In genomic region chr11:62124186-62125113, GRCh38 we compare ENCODE assay signal across 8 cellular contexts. TPM values are rescaled to one million over a fixed set of nuclear protein-coding genes. Genes with fewer than 3 reads are reported as not detected.
A peak's percentile ranks its signal among the peaks of the same experiment; 100 is the strongest.
DNase-seq lines count a peak whose midpoint lies in the region; ATAC-seq, FAIRE-seq and TF ChIP-seq lines count a peak whose summit lies in the region.

No MANE protein-coding gene starts in this region.

- H3K4me2 ChIP-seq in astrocyte (ENCODE audit: low read length), result peak overlapping the region; percentile 96

- peaks cover 19% of the 10 kb centered on the region for H3K4me1 Mint-ChIP-seq in astrocyte (ENCODE audit: low read depth, unreplicated experiment)

- no peaks in the 10 kb centered on the region for H3K36me3 Mint-ChIP-seq in astrocyte (ENCODE audit: low read depth, unreplicated experiment)

- ATAC-seq in HG02642 (IDR thresholded peaks at IDR 0.05; ENCODE audit: poor library complexity, unreplicated experiment) (peak; percentile 32), HG03520 (IDR thresholded peaks at IDR 0.05; ENCODE audit: unreplicated experiment) (no peak)

- H3K4me3 ChIP-seq in astrocyte (ENCODE audit: insufficient read depth, low read depth, low read length), result peak overlapping the region; percentile 98
- H3K4me3 ChIP-seq in iPS-15b (ENCODE audit: low read depth, low read length), result peak overlapping the region; percentile 98
- H3K4me3 ChIP-seq in skeletal muscle tissue (ENCODE audit: low read length in 3 of 3), result peak overlapping the region; percentile 94 to 99 (median 97)

- peaks cover 35% of the 10 kb centered on the region for H4K20me1 ChIP-seq in astrocyte (ENCODE audit: insufficient read depth, low read length)

- peak overlapping the region; percentile 95 for H2AFZ ChIP-seq in astrocyte (ENCODE audit: low read depth, low read length)

- H3K9ac ChIP-seq in astrocyte (ENCODE audit: low read length), result peak overlapping the region; percentile 96
- H3K9ac ChIP-seq in iPS-15b (ENCODE audit: low read depth, low read length), result peak overlapping the region; percentile 93
- H3K9ac ChIP-seq in skeletal muscle tissue (ENCODE audit: low read depth in 1 of 3, low read length in 3 of 3), result peak overlapping the region; percentile 91 to 93 (median 91)

- TF ChIP-seq CTCF in astrocyte (IDR thresholded peaks at IDR 0.05; ENCODE audit: insufficient read depth, low read depth, low read length), result no peak

- no peaks in the 10 kb centered on the region for H3K9me3 Mint-ChIP-seq in astrocyte (ENCODE audit: unreplicated experiment)

- H3K36me3 ChIP-seq in astrocyte (ENCODE audit: insufficient read depth, low read length) (peaks cover 2% of the 10 kb centered on the region), iPS-15b (ENCODE audit: control insufficient read depth, insufficient read depth, low read length) (peaks cover 14% of the 10 kb centered on the region), skeletal muscle tissue (ENCODE audit: control insufficient read depth in 3 of 3, insufficient read depth in 3 of 3, low read length in 3 of 3) (peaks cover 13 to 15% (median 14%) of the 10 kb centered on the region in 3 donors)

- no peaks in the 10 kb centered on the region for H3K9me3 ChIP-seq in astrocyte (ENCODE audit: insufficient read depth, low read depth, low read length)
- H3K9me3 ChIP-seq in iPS-15b (ENCODE audit: control insufficient read depth, insufficient read depth, low read length), result no peaks in the 10 kb centered on the region
- no peaks in the 10 kb centered on the region for H3K9me3 ChIP-seq in skeletal muscle tissue (ENCODE audit: control insufficient read depth in 3 of 3, low read length in 3 of 3)

- DNase-seq in activated T-cell treated with anti-CD3 and anti-CD28 coated beads for 24 hours (ENCODE audit: low read depth) (peak; percentile 9), NCI-H69 (lab: John Stamatoyannopoulos, UW) (peak; percentile 87), astrocyte (ENCODE audit: low read depth) (peak; percentile 37)
- DNase-seq in activated T-cell treated with anti-CD3 and anti-CD28 coated beads, Interleukin-2, amount 50 U/mL, for 1 hour, result no peak

- peaks cover 18% of the 10 kb centered on the region for H3K4me1 ChIP-seq in astrocyte (ENCODE audit: insufficient read depth, low read length)
- peaks cover 14% of the 10 kb centered on the region for H3K4me1 ChIP-seq in iPS-15b (ENCODE audit: control insufficient read depth, insufficient read depth, low read length)
- H3K4me1 ChIP-seq in skeletal muscle tissue (ENCODE audit: control insufficient read depth in 3 of 3, insufficient read depth in 3 of 3, low read length in 3 of 3), result peaks cover 12 to 24% (median 17%) of the 10 kb centered on the region in 3 donors

- FAIRE-seq in astrocyte (lab: Jason Lieb, UNC), result no peak

- peaks cover 57% of the 10 kb centered on the region for H3K79me2 ChIP-seq in astrocyte (ENCODE audit: insufficient read depth, low read length)

- H3K4me3 Mint-ChIP-seq in astrocyte (ENCODE audit: unreplicated experiment), result peak overlapping the region; percentile 98

- peak overlapping the region; percentile 89 for H3K27ac ChIP-seq in astrocyte (ENCODE audit: low read depth, low read length)
- peak overlapping the region; percentile 40 for H3K27ac ChIP-seq in skeletal muscle tissue (ENCODE audit: low read depth, low read length)

- H3K27me3 Mint-ChIP-seq in astrocyte (ENCODE audit: low read depth, unreplicated experiment), result no peaks in the 10 kb centered on the region

- H3K27ac Mint-ChIP-seq in astrocyte (ENCODE audit: unreplicated experiment), result peak overlapping the region; percentile 80

- no peaks in the 10 kb centered on the region for H3K27me3 ChIP-seq in astrocyte (ENCODE audit: insufficient read depth, low read length)
- no peaks in the 10 kb centered on the region for H3K27me3 ChIP-seq in iPS-15b (ENCODE audit: control insufficient read depth, insufficient read depth, low read length)
- H3K27me3 ChIP-seq in skeletal muscle tissue (ENCODE audit: control insufficient read depth in 3 of 3, insufficient read depth in 3 of 3, low read length in 3 of 3), result no peaks in the 10 kb centered on the region

RNA-seq across cellular contexts. Expression of gene INCENP, which starts 0.6 kb away (rescaled TPM):
- 13.3 and 17.7 TPM in 2 replicates for total RNA-seq in astrocyte
- total RNA-seq in skeletal muscle tissue, result 6.8 TPM
